2 cellular contexts compared by ENCODE assay signal in the genomic region with DNA sequence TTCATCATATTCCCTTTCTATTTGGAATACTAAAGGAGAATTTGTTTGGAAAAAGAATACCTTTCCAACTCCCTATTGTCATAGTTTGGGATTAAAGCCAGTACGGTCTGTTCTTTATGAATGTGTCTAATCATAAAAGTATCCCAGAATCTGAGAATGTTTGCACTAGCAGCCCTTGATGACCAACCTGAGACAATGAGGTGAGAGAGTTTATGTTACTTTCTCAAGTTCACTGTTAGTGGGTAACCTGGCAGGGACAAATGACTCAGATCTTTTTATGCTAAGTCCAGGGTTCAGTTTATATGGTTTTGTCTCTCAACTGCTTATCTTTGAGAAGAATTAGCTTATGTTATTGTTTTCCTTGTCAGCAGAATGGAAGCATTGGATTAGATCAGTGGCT.
TF ChIP-seq lines count a peak whose summit lies in the region.

No MANE protein-coding gene starts in this region.

TF ChIP-seq in endothelial cell of umbilical vein, 7 proteins besides CTCF, POLR2A, EP300 and RAD21:
- no peak for TF ChIP-seq FOS (IDR thresholded peaks at IDR 0.05; ENCODE audit: borderline replicate concordance, insufficient read depth, low read length)
- TF ChIP-seq EZH2 (IDR thresholded peaks at IDR 0.05; ENCODE audit: borderline replicate concordance, low read depth, low read length, severe bottlenecking) = no peak
- peak; percentile 20 for TF ChIP-seq JUN (IDR thresholded peaks at IDR 0.05; ENCODE audit: borderline replicate concordance, insufficient read depth, insufficient read length, low read depth)
- no peak for TF ChIP-seq MYC (IDR thresholded peaks at IDR 0.05; ENCODE audit: low read depth, low read length)
- no peak for TF ChIP-seq POLR2AphosphoS5 (IDR thresholded peaks at IDR 0.05; ENCODE audit: insufficient read depth, low read depth, low read length)
- TF ChIP-seq GATA2 (IDR thresholded peaks at IDR 0.05; ENCODE audit: insufficient read depth, insufficient read length, low read depth, low read length) = no peak

TF ChIP-seq in HepG2, 621 proteins besides CTCF, POLR2A, EP300 and RAD21:
- no peak for TF ChIP-seq ZKSCAN1 (IDR thresholded peaks at IDR 0.05; ENCODE audit: low read length)
- TF ChIP-seq SIN3A (IDR thresholded peaks at IDR 0.05; ENCODE audit: borderline replicate concordance, low read depth, low read length) = no peak
- TF ChIP-seq KLF12 (CRISPR knock-in tag; IDR thresholded peaks at IDR 0.05; ENCODE audit: borderline replicate concordance) = no peak
- TF ChIP-seq, protein P1, sequence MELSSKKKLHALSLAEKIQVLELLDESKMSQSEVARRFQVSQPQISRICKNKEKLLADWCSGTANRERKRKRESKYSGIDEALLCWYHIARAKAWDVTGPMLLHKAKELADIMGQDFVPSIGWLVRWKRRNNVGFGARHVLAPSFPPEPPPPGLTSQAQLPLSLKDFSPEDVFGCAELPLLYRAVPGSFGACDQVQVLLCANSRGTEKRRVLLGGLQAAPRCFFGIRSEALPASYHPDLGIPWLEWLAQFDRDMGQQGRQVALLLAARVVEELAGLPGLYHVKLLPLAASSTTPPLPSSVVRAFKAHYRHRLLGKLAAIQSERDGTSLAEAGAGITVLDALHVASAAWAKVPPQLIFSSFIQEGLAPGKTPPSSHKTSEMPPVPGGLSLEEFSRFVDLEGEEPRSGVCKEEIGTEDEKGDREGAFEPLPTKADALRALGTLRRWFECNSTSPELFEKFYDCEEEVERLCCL (CRISPR knock-in tag; IDR thresholded peaks at IDR 0.05; ENCODE audit: borderline replicate concordance) = no peak
- TF ChIP-seq ZNF790 (CRISPR knock-in tag; IDR thresholded peaks at IDR 0.05; ENCODE audit: borderline replicate concordance) = no peak
- no peak for TF ChIP-seq ZNF260 (CRISPR knock-in tag; IDR thresholded peaks at IDR 0.05; ENCODE audit: borderline replicate concordance, low read depth)
- no peak for TF ChIP-seq REL (CRISPR knock-in tag; conservative IDR thresholded peaks at IDR 0.05)
- TF ChIP-seq ZNF761 (CRISPR knock-in tag; conservative IDR thresholded peaks at IDR 0.05) = no peak
- TF ChIP-seq PAF1 (CRISPR knock-in tag; IDR thresholded peaks at IDR 0.05) = no peak
- TF ChIP-seq KLF16 (CRISPR knock-in tag; IDR thresholded peaks at IDR 0.05) = no peak
- no peak for TF ChIP-seq ATF7 (IDR thresholded peaks at IDR 0.05)
- TF ChIP-seq ATF7 (CRISPR knock-in tag; IDR thresholded peaks at IDR 0.05) = no peak
